Comparison of ENCODE assay signal across 2 cellular contexts in the genomic region with DNA sequence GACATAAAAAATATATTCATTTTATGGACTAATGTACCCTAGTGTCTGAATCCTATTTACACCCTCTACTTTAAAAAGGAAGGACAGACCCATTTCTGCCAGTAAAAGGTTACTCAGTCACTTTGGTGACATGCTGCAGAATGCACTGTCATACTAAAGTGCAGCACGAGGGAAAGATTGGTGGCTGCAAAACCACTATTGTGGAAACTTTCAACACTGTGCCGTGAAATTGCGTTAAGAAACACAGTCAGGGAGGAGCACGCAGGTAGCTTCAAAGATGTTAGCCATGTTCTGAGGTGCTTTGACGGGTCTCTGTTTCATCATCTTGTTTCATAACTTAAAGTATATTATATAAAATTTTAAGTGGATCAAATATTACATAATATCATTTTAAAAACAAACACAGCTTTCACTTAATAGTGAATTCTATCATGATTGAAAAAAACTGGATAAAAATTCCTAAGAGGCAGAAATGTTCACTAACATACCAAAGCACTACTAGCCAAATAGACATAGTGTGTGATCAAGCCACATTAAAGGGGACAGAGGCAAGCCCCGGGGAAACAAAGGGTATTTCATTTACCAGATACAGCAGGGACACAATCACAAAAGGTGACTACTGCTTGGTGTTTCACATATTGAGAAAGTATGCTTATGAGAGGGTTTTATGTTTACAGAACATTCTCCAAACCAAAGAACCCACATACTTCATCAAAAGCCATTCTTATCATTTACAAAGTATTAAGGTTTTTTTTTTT.
TF ChIP-seq lines count a peak whose summit lies in the region.

No MANE protein-coding gene starts in this region.

TF ChIP-seq in WTC11, 78 proteins besides CTCF, POLR2A, EP300 and RAD21:
- TF ChIP-seq FOXK1 (CRISPR knock-in tag; IDR thresholded peaks at IDR 0.05): no peak
- TF ChIP-seq RELA (CRISPR knock-in tag; IDR thresholded peaks at IDR 0.05; ENCODE audit: borderline replicate concordance): no peak
- no peak for TF ChIP-seq USF2 (CRISPR knock-in tag; IDR thresholded peaks at IDR 0.05)
- no peak for TF ChIP-seq CREB1 (CRISPR knock-in tag; IDR thresholded peaks at IDR 0.05)
- TF ChIP-seq, protein P1, sequence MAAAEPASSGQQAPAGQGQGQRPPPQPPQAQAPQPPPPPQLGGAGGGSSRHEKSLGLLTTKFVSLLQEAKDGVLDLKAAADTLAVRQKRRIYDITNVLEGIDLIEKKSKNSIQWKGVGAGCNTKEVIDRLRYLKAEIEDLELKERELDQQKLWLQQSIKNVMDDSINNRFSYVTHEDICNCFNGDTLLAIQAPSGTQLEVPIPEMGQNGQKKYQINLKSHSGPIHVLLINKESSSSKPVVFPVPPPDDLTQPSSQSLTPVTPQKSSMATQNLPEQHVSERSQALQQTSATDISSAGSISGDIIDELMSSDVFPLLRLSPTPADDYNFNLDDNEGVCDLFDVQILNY (CRISPR knock-in tag; IDR thresholded peaks at IDR 0.05): no peak
- no peak for TF ChIP-seq NR2C2 (CRISPR knock-in tag; IDR thresholded peaks at IDR 0.05)
- TF ChIP-seq JAZF1 (CRISPR knock-in tag; IDR thresholded peaks at IDR 0.05): no peak
- TF ChIP-seq ARID4B (CRISPR knock-in tag; IDR thresholded peaks at IDR 0.05; ENCODE audit: borderline replicate concordance): no peak
- TF ChIP-seq, protein P2, sequence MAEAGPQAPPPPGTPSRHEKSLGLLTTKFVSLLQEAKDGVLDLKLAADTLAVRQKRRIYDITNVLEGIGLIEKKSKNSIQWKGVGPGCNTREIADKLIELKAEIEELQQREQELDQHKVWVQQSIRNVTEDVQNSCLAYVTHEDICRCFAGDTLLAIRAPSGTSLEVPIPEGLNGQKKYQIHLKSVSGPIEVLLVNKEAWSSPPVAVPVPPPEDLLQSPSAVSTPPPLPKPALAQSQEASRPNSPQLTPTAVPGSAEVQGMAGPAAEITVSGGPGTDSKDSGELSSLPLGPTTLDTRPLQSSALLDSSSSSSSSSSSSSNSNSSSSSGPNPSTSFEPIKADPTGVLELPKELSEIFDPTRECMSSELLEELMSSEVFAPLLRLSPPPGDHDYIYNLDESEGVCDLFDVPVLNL (CRISPR knock-in tag; IDR thresholded peaks at IDR 0.05; ENCODE audit: borderline replicate concordance, low read depth): no peak
- no peak for TF ChIP-seq TCF7 (CRISPR knock-in tag; IDR thresholded peaks at IDR 0.05; ENCODE audit: low read depth)
- TF ChIP-seq SMAD4 (CRISPR knock-in tag; IDR thresholded peaks at IDR 0.05): no peak

TF ChIP-seq in SK-N-SH, 30 proteins besides CTCF, POLR2A, EP300 and RAD21:
- TF ChIP-seq, protein P3, sequence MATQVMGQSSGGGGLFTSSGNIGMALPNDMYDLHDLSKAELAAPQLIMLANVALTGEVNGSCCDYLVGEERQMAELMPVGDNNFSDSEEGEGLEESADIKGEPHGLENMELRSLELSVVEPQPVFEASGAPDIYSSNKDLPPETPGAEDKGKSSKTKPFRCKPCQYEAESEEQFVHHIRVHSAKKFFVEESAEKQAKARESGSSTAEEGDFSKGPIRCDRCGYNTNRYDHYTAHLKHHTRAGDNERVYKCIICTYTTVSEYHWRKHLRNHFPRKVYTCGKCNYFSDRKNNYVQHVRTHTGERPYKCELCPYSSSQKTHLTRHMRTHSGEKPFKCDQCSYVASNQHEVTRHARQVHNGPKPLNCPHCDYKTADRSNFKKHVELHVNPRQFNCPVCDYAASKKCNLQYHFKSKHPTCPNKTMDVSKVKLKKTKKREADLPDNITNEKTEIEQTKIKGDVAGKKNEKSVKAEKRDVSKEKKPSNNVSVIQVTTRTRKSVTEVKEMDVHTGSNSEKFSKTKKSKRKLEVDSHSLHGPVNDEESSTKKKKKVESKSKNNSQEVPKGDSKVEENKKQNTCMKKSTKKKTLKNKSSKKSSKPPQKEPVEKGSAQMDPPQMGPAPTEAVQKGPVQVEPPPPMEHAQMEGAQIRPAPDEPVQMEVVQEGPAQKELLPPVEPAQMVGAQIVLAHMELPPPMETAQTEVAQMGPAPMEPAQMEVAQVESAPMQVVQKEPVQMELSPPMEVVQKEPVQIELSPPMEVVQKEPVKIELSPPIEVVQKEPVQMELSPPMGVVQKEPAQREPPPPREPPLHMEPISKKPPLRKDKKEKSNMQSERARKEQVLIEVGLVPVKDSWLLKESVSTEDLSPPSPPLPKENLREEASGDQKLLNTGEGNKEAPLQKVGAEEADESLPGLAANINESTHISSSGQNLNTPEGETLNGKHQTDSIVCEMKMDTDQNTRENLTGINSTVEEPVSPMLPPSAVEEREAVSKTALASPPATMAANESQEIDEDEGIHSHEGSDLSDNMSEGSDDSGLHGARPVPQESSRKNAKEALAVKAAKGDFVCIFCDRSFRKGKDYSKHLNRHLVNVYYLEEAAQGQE (IDR thresholded peaks at IDR 0.05; ENCODE audit: low read depth, low read length): no peak
- TF ChIP-seq USF2 (IDR thresholded peaks at IDR 0.05; ENCODE audit: borderline replicate concordance, low read depth, low read length) (no peak), SMC3 (IDR thresholded peaks at IDR 0.05; ENCODE audit: low read depth, low read length) (no peak)
TF ChIP-seq in SK-N-SH: peak in this region for 0.
